Comparison of ENCODE assay signal across 7 cellular contexts in genomic region chr3:5701005-5701404, GRCh38.
DNase-seq lines count a peak whose midpoint lies in the region; FAIRE-seq and TF ChIP-seq lines count a peak whose summit lies in the region.
"Not testable (repeated sequence)": the region's sequence is repeated elsewhere in the genome, so short reads cannot be mapped to it uniquely, and the experiment has no call there.

No MANE protein-coding gene starts in this region.

- H3K36me3 Mint-ChIP-seq in Calu3 (ENCODE audit: insufficient read depth, unreplicated experiment), result peaks cover 41% of the 10 kb centered on the region
- not testable (repeated sequence) for H3K36me3 Mint-ChIP-seq in progenitor cell of endocrine pancreas (ENCODE audit: insufficient read depth)

- H3K27ac Mint-ChIP-seq in Calu3 (ENCODE audit: unreplicated experiment) (peak overlapping the region; percentile 92), progenitor cell of endocrine pancreas (peak overlapping the region; percentile 1)

- intact Hi-C loops in Calu3 (cut with micrococcal nuclease; ENCODE audit: unreplicated experiment), result not testable (repeated sequence)

- not testable (repeated sequence) for H3K9me3 ChIP-seq in OCI-LY3 (ENCODE audit: insufficient read depth, low read length); hepatocyte (ENCODE audit: low read depth)

- BruUV-seq in Calu3 (replicated peaks; lab: Mats Ljungman, UMichigan), result not testable (repeated sequence)

- H3K36me3 ChIP-seq in OCI-LY3 (replicated peaks; ENCODE audit: low read depth, low read length); bronchial epithelial cell (ENCODE audit: control insufficient read depth, insufficient read depth, low read length); hepatocyte (replicated peaks; ENCODE audit: insufficient read depth, low read depth): not testable (repeated sequence)

- H4K20me1 ChIP-seq in OCI-LY3 (ENCODE audit: insufficient read depth, low read length); hepatocyte (ENCODE audit: insufficient read depth, poor library complexity, severe bottlenecking): not testable (repeated sequence)

- TF ChIP-seq CTCF in Calu3 (IDR thresholded peaks at IDR 0.05; ENCODE audit: unreplicated experiment); OCI-LY3 (IDR thresholded peaks at IDR 0.05; ENCODE audit: low read depth, low read length); bronchial epithelial cell (IDR thresholded peaks at IDR 0.05; ENCODE audit: insufficient read depth, low read length, severe bottlenecking); hepatocyte (IDR thresholded peaks at IDR 0.05; ENCODE audit: poor library complexity); progenitor cell of endocrine pancreas (IDR thresholded peaks at IDR 0.05; ENCODE audit: unreplicated experiment): not testable (repeated sequence)

- H3K79me2 ChIP-seq in OCI-LY3 (ENCODE audit: low read length); hepatocyte: not testable (repeated sequence)

- H3K27me3 Mint-ChIP-seq in Calu3 (ENCODE audit: unreplicated experiment); progenitor cell of endocrine pancreas: not testable (repeated sequence)

- 84% methylated on average over 2 of the region's 2 CpGs for WGBS in hepatocyte (ENCODE audit: low lambda C conversion rate, missing lambda C conversion rate)

- DNase-seq in Calu3 (peak; percentile 46), bronchial epithelial cell (ENCODE audit: low read depth) (peak; percentile 15), mucosa of gallbladder (ENCODE audit: low spot score) (peak; percentile 50)
- DNase-seq in hepatocyte (ENCODE audit: low spot score); progenitor cell of endocrine pancreas (ENCODE audit: low spot score, unreplicated experiment); urothelium cell line (ENCODE audit: low spot score): not testable (repeated sequence)

- H2AFZ ChIP-seq in OCI-LY3 (ENCODE audit: low read depth, low read length); hepatocyte: not testable (repeated sequence)

- peak overlapping the region; percentile 50 for H3K4me3 Mint-ChIP-seq in Calu3 (ENCODE audit: low read depth, unreplicated experiment)
- not testable (repeated sequence) for H3K4me3 Mint-ChIP-seq in progenitor cell of endocrine pancreas (ENCODE audit: low read depth)

- H3K27ac ChIP-seq in OCI-LY3 (ENCODE audit: low read length) (peak overlapping the region; percentile 44), hepatocyte (peak overlapping the region; percentile 76)

- not testable (repeated sequence) for H3K4me3 ChIP-seq in OCI-LY3 (ENCODE audit: low read length); bronchial epithelial cell (ENCODE audit: low read depth, low read length); hepatocyte

- peak overlapping the region; percentile 38 for H3K4me2 ChIP-seq in OCI-LY3 (ENCODE audit: low read length)
- not testable (repeated sequence) for H3K4me2 ChIP-seq in hepatocyte

- not testable (repeated sequence) for H3K9ac ChIP-seq in OCI-LY3 (ENCODE audit: low read length)

- peaks cover 33% of the 10 kb centered on the region for H3K4me1 Mint-ChIP-seq in Calu3 (ENCODE audit: low read depth, unreplicated experiment)
- H3K4me1 Mint-ChIP-seq in progenitor cell of endocrine pancreas (ENCODE audit: low read depth), result not testable (repeated sequence)

- H3K4me1 ChIP-seq in OCI-LY3 (ENCODE audit: low read length), result peaks cover 56% of the 10 kb centered on the region
- H3K4me1 ChIP-seq in hepatocyte (ENCODE audit: insufficient read depth), result not testable (repeated sequence)

- not testable (repeated sequence) for FAIRE-seq in bronchial epithelial cell (lab: Jason Lieb, UNC)
- FAIRE-seq in urothelium cell line (lab: Jason Lieb, UNC), result peak; percentile 82

- CTCF ChIA-PET in Calu3 (lab: Charles Lee), result not testable (repeated sequence)

- H3K27me3 ChIP-seq in OCI-LY3 (ENCODE audit: low read depth, low read length); bronchial epithelial cell (ENCODE audit: control insufficient read depth, insufficient read depth, low read length); hepatocyte: not testable (repeated sequence)

- peaks cover 11% of the 10 kb centered on the region for H3K9me3 Mint-ChIP-seq in Calu3 (ENCODE audit: low read depth, unreplicated experiment)
- H3K9me3 Mint-ChIP-seq in progenitor cell of endocrine pancreas (ENCODE audit: low read depth), result not testable (repeated sequence)

- not testable (repeated sequence) for H3K9me2 ChIP-seq in hepatocyte (replicated peaks; ENCODE audit: insufficient read depth)
